ENCODE assay signal across 1 cellular context in the genomic region with DNA sequence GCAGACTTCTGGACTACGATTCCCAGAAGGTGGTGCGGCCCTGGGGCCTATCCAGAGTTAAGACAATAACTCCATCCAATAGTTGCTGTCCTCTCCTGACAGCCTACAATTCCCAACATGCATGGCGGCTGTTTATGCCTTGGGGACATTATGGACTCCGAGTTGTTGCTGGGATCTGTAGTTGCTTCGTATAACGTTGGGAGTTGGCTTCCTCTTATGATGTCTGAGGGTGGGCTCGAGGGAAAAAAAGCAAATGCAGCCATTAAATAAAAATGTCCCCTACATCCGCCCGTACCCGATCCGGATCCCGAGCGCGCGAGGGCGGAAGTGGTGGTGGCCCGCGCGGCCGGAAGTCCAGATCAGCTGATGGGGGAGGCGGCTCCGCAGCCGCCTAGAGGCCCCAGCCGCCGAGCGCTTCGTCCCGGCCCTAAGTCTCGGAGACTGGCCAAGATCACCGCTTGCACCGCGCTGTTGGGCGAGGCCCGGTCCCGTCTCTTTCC.
TF ChIP-seq lines count a peak whose summit lies in the region.

A gene with protein sequence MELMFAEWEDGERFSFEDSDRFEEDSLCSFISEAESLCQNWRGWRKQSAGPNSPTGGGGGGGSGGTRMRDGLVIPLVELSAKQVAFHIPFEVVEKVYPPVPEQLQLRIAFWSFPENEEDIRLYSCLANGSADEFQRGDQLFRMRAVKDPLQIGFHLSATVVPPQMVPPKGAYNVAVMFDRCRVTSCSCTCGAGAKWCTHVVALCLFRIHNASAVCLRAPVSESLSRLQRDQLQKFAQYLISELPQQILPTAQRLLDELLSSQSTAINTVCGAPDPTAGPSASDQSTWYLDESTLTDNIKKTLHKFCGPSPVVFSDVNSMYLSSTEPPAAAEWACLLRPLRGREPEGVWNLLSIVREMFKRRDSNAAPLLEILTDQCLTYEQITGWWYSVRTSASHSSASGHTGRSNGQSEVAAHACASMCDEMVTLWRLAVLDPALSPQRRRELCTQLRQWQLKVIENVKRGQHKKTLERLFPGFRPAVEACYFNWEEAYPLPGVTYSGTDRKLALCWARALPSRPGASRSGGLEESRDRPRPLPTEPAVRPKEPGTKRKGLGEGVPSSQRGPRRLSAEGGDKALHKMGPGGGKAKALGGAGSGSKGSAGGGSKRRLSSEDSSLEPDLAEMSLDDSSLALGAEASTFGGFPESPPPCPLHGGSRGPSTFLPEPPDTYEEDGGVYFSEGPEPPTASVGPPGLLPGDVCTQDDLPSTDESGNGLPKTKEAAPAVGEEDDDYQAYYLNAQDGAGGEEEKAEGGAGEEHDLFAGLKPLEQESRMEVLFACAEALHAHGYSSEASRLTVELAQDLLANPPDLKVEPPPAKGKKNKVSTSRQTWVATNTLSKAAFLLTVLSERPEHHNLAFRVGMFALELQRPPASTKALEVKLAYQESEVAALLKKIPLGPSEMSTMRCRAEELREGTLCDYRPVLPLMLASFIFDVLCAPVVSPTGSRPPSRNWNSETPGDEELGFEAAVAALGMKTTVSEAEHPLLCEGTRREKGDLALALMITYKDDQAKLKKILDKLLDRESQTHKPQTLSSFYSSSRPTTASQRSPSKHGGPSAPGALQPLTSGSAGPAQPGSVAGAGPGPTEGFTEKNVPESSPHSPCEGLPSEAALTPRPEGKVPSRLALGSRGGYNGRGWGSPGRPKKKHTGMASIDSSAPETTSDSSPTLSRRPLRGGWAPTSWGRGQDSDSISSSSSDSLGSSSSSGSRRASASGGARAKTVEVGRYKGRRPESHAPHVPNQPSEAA (N-terminal part only) (plus strand): TSS at position 386 of the 500 bp plus-strand sequence. CDS start 273 bp downstream, outside the sequence.

TF ChIP-seq in K562, 482 proteins besides CTCF, POLR2A, EP300 and RAD21 (continued from another document and continues in another):
- TF ChIP-seq, protein P1, sequence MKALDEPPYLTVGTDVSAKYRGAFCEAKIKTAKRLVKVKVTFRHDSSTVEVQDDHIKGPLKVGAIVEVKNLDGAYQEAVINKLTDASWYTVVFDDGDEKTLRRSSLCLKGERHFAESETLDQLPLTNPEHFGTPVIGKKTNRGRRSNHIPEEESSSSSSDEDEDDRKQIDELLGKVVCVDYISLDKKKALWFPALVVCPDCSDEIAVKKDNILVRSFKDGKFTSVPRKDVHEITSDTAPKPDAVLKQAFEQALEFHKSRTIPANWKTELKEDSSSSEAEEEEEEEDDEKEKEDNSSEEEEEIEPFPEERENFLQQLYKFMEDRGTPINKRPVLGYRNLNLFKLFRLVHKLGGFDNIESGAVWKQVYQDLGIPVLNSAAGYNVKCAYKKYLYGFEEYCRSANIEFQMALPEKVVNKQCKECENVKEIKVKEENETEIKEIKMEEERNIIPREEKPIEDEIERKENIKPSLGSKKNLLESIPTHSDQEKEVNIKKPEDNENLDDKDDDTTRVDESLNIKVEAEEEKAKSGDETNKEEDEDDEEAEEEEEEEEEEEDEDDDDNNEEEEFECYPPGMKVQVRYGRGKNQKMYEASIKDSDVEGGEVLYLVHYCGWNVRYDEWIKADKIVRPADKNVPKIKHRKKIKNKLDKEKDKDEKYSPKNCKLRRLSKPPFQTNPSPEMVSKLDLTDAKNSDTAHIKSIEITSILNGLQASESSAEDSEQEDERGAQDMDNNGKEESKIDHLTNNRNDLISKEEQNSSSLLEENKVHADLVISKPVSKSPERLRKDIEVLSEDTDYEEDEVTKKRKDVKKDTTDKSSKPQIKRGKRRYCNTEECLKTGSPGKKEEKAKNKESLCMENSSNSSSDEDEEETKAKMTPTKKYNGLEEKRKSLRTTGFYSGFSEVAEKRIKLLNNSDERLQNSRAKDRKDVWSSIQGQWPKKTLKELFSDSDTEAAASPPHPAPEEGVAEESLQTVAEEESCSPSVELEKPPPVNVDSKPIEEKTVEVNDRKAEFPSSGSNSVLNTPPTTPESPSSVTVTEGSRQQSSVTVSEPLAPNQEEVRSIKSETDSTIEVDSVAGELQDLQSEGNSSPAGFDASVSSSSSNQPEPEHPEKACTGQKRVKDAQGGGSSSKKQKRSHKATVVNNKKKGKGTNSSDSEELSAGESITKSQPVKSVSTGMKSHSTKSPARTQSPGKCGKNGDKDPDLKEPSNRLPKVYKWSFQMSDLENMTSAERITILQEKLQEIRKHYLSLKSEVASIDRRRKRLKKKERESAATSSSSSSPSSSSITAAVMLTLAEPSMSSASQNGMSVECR (CRISPR knock-in tag; IDR thresholded peaks at IDR 0.05): peak; percentile 91
- TF ChIP-seq SUPT5H (IDR thresholded peaks at IDR 0.05) (peak; percentile 69), ELF4 (CRISPR knock-in tag; IDR thresholded peaks at IDR 0.05) (peak; percentile 92), PHF20 (IDR thresholded peaks at IDR 0.05; ENCODE audit: partially characterized antibody) (peak; percentile 85), HNRNPH1 (optimal IDR thresholded peaks at IDR 0.05; ENCODE audit: low read depth, low read length) (no peak)
- TF ChIP-seq, protein P2, sequence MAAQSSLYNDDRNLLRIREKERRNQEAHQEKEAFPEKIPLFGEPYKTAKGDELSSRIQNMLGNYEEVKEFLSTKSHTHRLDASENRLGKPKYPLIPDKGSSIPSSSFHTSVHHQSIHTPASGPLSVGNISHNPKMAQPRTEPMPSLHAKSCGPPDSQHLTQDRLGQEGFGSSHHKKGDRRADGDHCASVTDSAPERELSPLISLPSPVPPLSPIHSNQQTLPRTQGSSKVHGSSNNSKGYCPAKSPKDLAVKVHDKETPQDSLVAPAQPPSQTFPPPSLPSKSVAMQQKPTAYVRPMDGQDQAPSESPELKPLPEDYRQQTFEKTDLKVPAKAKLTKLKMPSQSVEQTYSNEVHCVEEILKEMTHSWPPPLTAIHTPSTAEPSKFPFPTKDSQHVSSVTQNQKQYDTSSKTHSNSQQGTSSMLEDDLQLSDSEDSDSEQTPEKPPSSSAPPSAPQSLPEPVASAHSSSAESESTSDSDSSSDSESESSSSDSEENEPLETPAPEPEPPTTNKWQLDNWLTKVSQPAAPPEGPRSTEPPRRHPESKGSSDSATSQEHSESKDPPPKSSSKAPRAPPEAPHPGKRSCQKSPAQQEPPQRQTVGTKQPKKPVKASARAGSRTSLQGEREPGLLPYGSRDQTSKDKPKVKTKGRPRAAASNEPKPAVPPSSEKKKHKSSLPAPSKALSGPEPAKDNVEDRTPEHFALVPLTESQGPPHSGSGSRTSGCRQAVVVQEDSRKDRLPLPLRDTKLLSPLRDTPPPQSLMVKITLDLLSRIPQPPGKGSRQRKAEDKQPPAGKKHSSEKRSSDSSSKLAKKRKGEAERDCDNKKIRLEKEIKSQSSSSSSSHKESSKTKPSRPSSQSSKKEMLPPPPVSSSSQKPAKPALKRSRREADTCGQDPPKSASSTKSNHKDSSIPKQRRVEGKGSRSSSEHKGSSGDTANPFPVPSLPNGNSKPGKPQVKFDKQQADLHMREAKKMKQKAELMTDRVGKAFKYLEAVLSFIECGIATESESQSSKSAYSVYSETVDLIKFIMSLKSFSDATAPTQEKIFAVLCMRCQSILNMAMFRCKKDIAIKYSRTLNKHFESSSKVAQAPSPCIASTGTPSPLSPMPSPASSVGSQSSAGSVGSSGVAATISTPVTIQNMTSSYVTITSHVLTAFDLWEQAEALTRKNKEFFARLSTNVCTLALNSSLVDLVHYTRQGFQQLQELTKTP (IDR thresholded peaks at IDR 0.05; ENCODE audit: low read depth in 1 of 2, partially characterized antibody in 2 of 2): peak; percentile 83 to 97
- TF ChIP-seq, protein P3, sequence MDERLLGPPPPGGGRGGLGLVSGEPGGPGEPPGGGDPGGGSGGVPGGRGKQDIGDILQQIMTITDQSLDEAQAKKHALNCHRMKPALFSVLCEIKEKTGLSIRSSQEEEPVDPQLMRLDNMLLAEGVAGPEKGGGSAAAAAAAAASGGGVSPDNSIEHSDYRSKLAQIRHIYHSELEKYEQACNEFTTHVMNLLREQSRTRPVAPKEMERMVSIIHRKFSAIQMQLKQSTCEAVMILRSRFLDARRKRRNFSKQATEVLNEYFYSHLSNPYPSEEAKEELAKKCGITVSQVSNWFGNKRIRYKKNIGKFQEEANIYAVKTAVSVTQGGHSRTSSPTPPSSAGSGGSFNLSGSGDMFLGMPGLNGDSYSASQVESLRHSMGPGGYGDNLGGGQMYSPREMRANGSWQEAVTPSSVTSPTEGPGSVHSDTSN (CRISPR knock-in tag; IDR thresholded peaks at IDR 0.05; ENCODE audit: low read depth): no peak
- TF ChIP-seq, protein P3 (tag; conservative IDR thresholded peaks at IDR 0.05; ENCODE audit: low read depth): no peak
- TF ChIP-seq, protein P4, sequence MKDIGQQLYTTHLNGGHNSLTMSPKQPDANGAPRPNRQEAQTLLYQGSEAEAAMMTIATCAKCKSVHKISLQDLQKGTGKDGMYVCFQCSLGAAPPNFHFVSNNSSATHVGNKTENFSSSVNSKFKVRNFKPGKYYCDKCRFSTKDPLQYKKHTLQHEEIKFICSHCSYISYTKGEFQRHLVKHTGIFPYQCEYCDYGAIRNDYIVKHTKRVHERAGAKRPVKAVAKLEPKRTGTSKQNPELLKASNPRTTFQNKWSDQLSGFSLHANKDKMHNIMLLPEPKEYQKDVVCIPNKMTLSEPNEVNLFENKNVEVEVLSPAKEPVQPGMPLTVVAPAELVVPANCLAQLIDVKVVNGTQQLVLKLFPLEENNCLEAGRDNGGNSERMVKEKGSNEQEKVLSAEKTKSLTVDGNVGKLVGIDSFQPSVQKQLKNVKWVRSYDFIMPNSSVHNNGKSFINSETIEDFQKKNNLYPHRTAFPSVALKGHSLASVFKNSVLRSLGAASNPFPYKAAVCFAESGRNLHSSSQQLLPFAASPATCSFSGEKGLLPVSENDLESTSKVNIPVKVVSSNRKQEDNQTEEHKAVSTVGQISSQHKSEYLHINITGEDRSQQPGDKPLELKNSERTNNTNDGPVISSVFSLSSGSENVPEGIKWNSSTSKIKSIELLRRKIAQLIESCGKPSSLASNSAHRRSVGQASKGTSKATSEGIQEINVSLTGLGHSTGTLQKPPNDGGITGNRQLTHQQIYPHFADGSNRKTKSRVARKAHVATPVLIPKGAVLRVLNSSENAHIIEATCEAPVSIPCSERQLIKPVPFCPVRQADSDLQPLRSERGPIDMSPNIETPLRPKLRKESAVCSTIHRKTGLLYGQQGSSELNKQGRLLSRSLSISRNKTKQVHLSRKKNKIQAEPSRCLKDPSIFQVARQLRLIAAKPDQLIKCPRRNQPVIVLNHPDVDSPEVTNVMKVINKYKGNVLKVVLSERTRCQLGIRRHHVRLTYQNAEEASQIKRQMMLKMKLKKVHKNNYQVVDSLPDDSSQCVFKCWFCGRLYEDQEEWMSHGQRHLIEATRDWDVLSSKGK (CRISPR knock-in tag; IDR thresholded peaks at IDR 0.05): no peak
- TF ChIP-seq, protein P5, sequence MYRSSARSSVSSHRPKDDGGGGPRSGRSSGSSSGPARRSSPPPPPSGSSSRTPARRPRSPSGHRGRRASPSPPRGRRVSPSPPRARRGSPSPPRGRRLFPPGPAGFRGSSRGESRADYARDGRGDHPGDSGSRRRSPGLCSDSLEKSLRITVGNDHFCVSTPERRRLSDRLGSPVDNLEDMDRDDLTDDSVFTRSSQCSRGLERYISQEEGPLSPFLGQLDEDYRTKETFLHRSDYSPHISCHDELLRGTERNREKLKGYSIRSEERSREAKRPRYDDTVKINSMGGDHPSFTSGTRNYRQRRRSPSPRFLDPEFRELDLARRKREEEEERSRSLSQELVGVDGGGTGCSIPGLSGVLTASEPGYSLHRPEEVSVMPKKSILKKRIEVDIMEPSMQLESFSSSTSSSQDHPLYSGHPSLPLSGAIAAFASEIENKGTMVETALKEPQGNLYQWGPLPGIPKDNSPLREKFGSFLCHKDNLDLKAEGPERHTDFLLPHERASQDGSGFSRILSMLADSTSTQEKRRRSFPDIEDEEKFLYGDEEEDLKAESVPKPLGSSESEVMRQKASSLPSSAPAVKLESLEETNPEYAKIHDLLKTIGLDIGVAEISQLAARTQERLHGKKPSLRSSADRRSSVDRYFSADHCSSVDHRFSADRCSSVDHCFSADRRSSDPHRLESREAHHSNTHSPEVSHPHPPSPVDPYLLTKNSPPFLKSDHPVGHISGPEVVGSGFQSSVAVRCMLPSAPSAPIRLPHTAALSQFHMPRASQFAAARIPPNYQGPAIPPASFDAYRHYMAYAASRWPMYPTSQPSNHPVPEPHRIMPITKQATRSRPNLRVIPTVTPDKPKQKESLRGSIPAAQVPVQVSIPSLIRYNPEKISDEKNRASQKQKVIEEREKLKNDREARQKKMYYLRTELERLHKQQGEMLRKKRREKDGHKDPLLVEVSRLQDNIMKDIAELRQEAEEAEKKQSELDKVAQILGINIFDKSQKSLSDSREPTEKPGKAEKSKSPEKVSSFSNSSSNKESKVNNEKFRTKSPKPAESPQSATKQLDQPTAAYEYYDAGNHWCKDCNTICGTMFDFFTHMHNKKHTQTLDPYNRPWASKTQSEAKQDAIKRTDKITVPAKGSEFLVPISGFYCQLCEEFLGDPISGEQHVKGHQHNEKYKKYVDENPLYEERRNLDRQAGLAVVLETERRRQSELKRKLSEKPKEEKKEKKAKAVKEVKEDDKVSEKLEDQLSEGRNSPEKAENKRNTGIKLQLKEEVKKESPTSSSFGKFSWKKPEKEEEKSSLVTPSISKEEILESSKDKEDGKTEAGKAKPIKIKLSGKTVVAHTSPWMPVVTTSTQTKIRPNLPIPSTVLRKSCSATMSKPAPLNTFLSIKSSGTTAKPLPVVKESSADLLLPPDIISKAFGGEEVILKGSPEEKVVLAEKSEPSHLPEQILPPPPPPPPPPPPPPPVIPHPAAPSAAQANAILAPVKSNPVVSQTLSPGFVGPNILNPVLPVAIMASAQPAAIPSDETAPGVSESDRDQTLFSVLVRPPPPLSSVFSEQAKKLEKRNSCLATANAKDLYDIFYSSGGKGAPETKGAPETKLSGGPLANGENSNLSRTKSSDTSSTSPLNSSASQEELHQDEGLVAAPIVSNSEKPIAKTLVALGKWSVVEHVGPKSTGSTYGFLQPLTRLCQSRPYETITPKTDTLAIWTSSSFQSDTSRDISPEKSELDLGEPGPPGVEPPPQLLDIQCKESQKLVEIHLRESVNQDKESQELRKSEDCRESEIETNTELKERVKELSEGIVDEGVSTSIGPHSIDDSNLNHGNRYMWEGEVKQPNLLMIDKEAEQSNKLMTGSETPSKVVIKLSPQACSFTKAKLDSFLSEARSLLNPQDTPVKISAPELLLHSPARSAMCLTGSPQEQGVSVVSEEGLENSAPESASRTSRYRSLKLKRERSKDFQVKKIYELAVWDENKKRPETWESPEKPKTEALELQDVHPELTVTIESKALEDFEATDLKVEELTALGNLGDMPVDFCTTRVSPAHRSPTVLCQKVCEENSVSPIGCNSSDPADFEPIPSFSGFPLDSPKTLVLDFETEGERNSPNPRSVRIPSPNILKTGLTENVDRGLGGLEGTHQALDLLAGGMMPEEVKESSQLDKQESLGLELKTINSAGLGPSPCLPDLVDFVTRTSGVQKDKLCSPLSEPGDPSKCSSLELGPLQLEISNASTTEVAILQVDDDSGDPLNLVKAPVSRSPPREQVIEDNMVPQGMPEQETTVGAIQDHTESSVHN (IDR thresholded peaks at IDR 0.05; ENCODE audit: borderline replicate concordance in 1 of 2, low read depth in 1 of 2): peak in 1 of 2 experiments; percentile 82; a peak in 2 of 4 replicates
- TF ChIP-seq, protein P6, sequence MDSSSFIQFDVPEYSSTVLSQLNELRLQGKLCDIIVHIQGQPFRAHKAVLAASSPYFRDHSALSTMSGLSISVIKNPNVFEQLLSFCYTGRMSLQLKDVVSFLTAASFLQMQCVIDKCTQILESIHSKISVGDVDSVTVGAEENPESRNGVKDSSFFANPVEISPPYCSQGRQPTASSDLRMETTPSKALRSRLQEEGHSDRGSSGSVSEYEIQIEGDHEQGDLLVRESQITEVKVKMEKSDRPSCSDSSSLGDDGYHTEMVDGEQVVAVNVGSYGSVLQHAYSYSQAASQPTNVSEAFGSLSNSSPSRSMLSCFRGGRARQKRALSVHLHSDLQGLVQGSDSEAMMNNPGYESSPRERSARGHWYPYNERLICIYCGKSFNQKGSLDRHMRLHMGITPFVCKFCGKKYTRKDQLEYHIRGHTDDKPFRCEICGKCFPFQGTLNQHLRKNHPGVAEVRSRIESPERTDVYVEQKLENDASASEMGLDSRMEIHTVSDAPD (CRISPR knock-in tag; IDR thresholded peaks at IDR 0.05): no peak
